Comparison of ENCODE assay signal across 15 cellular contexts in genomic region chr17:20159406-20160075, GRCh38.
"Had no signal": no experiment of that assay in that cellular context is flagged by ENCODE, and none has a peak within 500 bp of the region (broad histone marks: within the 10 kb centered on the region; RNA-seq: fewer than 3 reads in every experiment).

No MANE protein-coding gene starts in this region.

- H3K9me3 ChIP-seq: body of pancreas, left lung, right atrium auricular region, transverse colon, vagina had no signal

- H3K36me3 ChIP-seq: left lung, right atrium auricular region, transverse colon, vagina had no signal

- H3K27ac ChIP-seq: body of pancreas, left lung, right atrium auricular region, transverse colon, vagina had no signal

- H3K4me3 ChIP-seq: body of pancreas, left lung, right atrium auricular region, transverse colon, vagina had no signal

- DNase-seq: activated CD4-positive, alpha-beta T cell treated with anti-CD3 and anti-CD28 coated beads, Interleukin-2, amount 50 U/mL, for 4 hours; activated naive CD8-positive, alpha-beta T cell treated with anti-CD3 and anti-CD28 coated beads, Interleukin-2, amount 10 ng/mL, durations not matched to agents 7 days and 5 days; activated T-cell treated with anti-CD3 and anti-CD28 coated beads for 4 hours; body of pancreas; central memory CD4-positive, alpha-beta T cell; endodermal cell; left lung; midbrain; nephron progenitor cell; small intestine; stimulated activated CD4-positive, alpha-beta T cell treated with anti-CD3 and anti-CD28 coated beads, Interleukin-15, amount 100 ng/mL, for 24 hours; stimulated activated CD4-positive, alpha-beta T cell treated with anti-CD3 and anti-CD28 coated beads, Interleukin-2, amount 100 ng/mL, for 48 hours; transverse colon had no signal

- ATAC-seq: body of pancreas, left lung had no signal

- H3K27me3 ChIP-seq: body of pancreas, right atrium auricular region, transverse colon, vagina had no signal
